40 cellular contexts compared by ENCODE assay signal in the genomic region with DNA sequence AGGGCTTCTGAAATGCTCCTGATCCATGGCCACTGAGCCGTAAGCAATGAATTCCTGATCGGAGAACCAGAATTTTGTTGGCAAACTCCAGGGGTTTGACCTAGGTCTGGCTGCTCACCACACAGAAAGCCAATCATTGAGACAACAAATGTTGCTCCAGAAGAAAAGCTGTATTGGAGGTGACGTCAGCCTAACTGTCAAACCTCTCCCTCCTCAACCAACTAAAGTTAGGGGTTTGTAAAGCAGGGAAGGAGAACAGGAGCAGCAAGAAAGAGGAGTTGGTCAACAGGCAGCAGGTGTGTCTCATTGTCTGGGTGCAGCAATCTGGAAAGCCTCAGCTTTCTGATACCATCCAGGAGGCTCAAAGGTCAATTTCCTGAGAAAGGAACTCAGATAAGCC.
"Had no signal": no experiment of that assay in that cellular context is flagged by ENCODE, and none has a peak within 500 bp of the region (broad histone marks: within the 10 kb centered on the region; RNA-seq: fewer than 3 reads in every experiment).

No MANE protein-coding gene starts in this region.

- FAIRE-seq: astrocyte, bronchial epithelial cell had no signal

- H3K27me3 ChIP-seq: adrenal gland, ascending aorta, body of pancreas, brain microvascular endothelial cell, breast epithelium, cardiac muscle cell had no signal

- H3K4me1 Mint-ChIP-seq: activated naive CD4-positive, alpha-beta T cell treated with anti-CD3 and anti-CD28 coated beads, Interleukin-2, amount 10 ng/mL, durations not matched to agents 7 days and 5 days; activated naive CD4-positive, alpha-beta T cell treated with anti-CD3 and anti-CD28 coated beads, Interleukin-2, amount 50 U/mL, for 24 hours; activated naive CD8-positive, alpha-beta T cell treated with anti-CD3 and anti-CD28 coated beads for 36 hours; activated naive CD8-positive, alpha-beta T cell treated with anti-CD3 and anti-CD28 coated beads, Interleukin-2, amount 10 ng/mL, durations not matched to agents 7 days and 5 days; activated naive CD8-positive, alpha-beta T cell treated with anti-CD3 and anti-CD28 coated beads, Interleukin-2, amount 50 U/mL, for 24 hours; activated T-helper 17 cell treated with anti-CD3 and anti-CD28 coated beads, Interleukin-2, amount 50 U/mL, for 72 hours; central memory CD8-positive, alpha-beta T cell had no signal

- H3K4me3 ChIP-seq: adrenal gland, ascending aorta, body of pancreas, breast epithelium, cardiac muscle cell had no signal

- H3K9me3 Mint-ChIP-seq: activated naive CD4-positive, alpha-beta T cell treated with anti-CD3 and anti-CD28 coated beads, Interleukin-2, amount 50 U/mL, for 24 hours; activated naive CD8-positive, alpha-beta T cell treated with anti-CD3 and anti-CD28 coated beads for 36 hours; central memory CD8-positive, alpha-beta T cell had no signal

- H3K4me3 Mint-ChIP-seq: activated naive CD4-positive, alpha-beta T cell treated with anti-CD3 and anti-CD28 coated beads for 36 hours; activated naive CD4-positive, alpha-beta T cell treated with anti-CD3 and anti-CD28 coated beads, Interleukin-2, amount 10 ng/mL, durations not matched to agents 7 days and 5 days; activated naive CD4-positive, alpha-beta T cell treated with anti-CD3 and anti-CD28 coated beads, Interleukin-2, amount 50 U/mL, for 24 hours; activated naive CD8-positive, alpha-beta T cell; activated naive CD8-positive, alpha-beta T cell treated with anti-CD3 and anti-CD28 coated beads for 36 hours; activated naive CD8-positive, alpha-beta T cell treated with anti-CD3 and anti-CD28 coated beads, Interleukin-2, amount 10 ng/mL, durations not matched to agents 7 days and 5 days; activated naive CD8-positive, alpha-beta T cell treated with anti-CD3 and anti-CD28 coated beads, Interleukin-2, amount 50 U/mL, for 24 hours; activated T-cell treated with anti-CD3 and anti-CD28 coated beads, Interleukin-2, amount 50 U/mL, for 24 hours; activated T-cell treated with anti-CD3 and anti-CD28 coated beads, Interleukin-2, amount 50 U/mL, for 4 hours; activated T-cell treated with anti-CD3 and anti-CD28 coated beads, Interleukin-2, amount 50 U/mL, for 72 hours; activated T-helper 1 cell treated with anti-CD3 and anti-CD28 coated beads, Interleukin-12 subunit alpha, Interleukin-12 subunit beta, Interleukin-2, Interleukin-4 antibody, amounts not matched to agents 30 ng/mL and 10 ng/mL and 1 ng/mL, durations not matched to agents 14 hours and 24 hours and 36 hours; activated T-helper 17 cell treated with anti-CD3 and anti-CD28 coated beads, Interleukin-2, amount 50 U/mL, for 72 hours; brain; central memory CD8-positive, alpha-beta T cell had no signal

- H3K27ac ChIP-seq: adrenal gland, ascending aorta, body of pancreas, brain microvascular endothelial cell, breast epithelium, cardiac muscle cell had no signal

- H3K9me3 ChIP-seq: adrenal gland, ascending aorta, body of pancreas had no signal

- DNase-seq: activated effector memory CD4-positive, alpha-beta T cell treated with anti-CD3 and anti-CD28 coated beads, Interleukin-2, amount 50 U/mL, for 16 hours; activated effector memory CD4-positive, alpha-beta T cell treated with Interleukin-2 at 50 U/mL for 16 hours; activated gamma-delta T cell; activated gamma-delta T cell treated with Interleukin-2 at 50 U/mL for 16 hours; activated naive CD4-positive, alpha-beta T cell; activated naive CD4-positive, alpha-beta T cell treated with anti-CD3 and anti-CD28 coated beads for 36 hours; activated naive CD4-positive, alpha-beta T cell treated with anti-CD3 and anti-CD28 coated beads, Interleukin-2, amount 10 ng/mL, durations not matched to agents 7 days and 5 days; activated naive CD4-positive, alpha-beta T cell treated with anti-CD3 and anti-CD28 coated beads, Interleukin-2, amount 50 U/mL, for 16 hours; activated naive CD4-positive, alpha-beta T cell treated with Interleukin-2 at 50 U/mL for 16 hours; activated naive CD8-positive, alpha-beta T cell treated with anti-CD3 and anti-CD28 coated beads for 36 hours; activated naive CD8-positive, alpha-beta T cell treated with anti-CD3 and anti-CD28 coated beads, Interleukin-2, amount 10 ng/mL, durations not matched to agents 7 days and 5 days; activated naive CD8-positive, alpha-beta T cell treated with anti-CD3 and anti-CD28 coated beads, Interleukin-2, amount 50 U/mL, for 24 hours; activated T-cell treated with anti-CD3 and anti-CD28 coated beads, Interleukin-2, amount 50 U/mL, for 1 hour; activated T-cell treated with anti-CD3 and anti-CD28 coated beads, Interleukin-2, amount 50 U/mL, for 24 hours; activated T-cell treated with anti-CD3 and anti-CD28 coated beads, Interleukin-2, amount 50 U/mL, for 4 hours; activated T-cell treated with anti-CD3 and anti-CD28 coated beads, Interleukin-2, amount 50 U/mL, for 48 hours; activated T-cell treated with anti-CD3 and anti-CD28 coated beads, Interleukin-2, amount 50 U/mL, for 72 hours; adrenal gland; amniotic stem cell; amygdala; anterior cingulate cortex; aorta; body of pancreas; brain microvascular endothelial cell; caudate nucleus; central memory CD4-positive, alpha-beta T cell; cerebellar nuclear complex had no signal

- H3K27me3 Mint-ChIP-seq: activated naive CD8-positive, alpha-beta T cell treated with anti-CD3 and anti-CD28 coated beads for 36 hours; central memory CD8-positive, alpha-beta T cell had no signal

- H3K36me3 ChIP-seq: adrenal gland, ascending aorta, brain microvascular endothelial cell, breast epithelium had no signal

- H3K36me3 Mint-ChIP-seq: activated naive CD4-positive, alpha-beta T cell treated with anti-CD3 and anti-CD28 coated beads, Interleukin-2, amount 10 ng/mL, durations not matched to agents 7 days and 5 days; activated naive CD4-positive, alpha-beta T cell treated with anti-CD3 and anti-CD28 coated beads, Interleukin-2, amount 50 U/mL, for 24 hours; activated naive CD8-positive, alpha-beta T cell; activated naive CD8-positive, alpha-beta T cell treated with anti-CD3 and anti-CD28 coated beads for 36 hours; activated naive CD8-positive, alpha-beta T cell treated with anti-CD3 and anti-CD28 coated beads, Interleukin-2, amount 10 ng/mL, durations not matched to agents 7 days and 5 days; brain had no signal

- H3K27ac Mint-ChIP-seq: activated naive CD4-positive, alpha-beta T cell treated with anti-CD3 and anti-CD28 coated beads for 36 hours; activated naive CD4-positive, alpha-beta T cell treated with anti-CD3 and anti-CD28 coated beads, Interleukin-2, amount 10 ng/mL, durations not matched to agents 7 days and 5 days; activated naive CD4-positive, alpha-beta T cell treated with anti-CD3 and anti-CD28 coated beads, Interleukin-2, amount 50 U/mL, for 24 hours; activated naive CD4-positive, alpha-beta T cell treated with anti-CD3 and anti-CD28 coated beads, Interleukin-2, amount 50 U/mL, for 72 hours; activated naive CD8-positive, alpha-beta T cell; activated naive CD8-positive, alpha-beta T cell treated with anti-CD3 and anti-CD28 coated beads for 36 hours; activated naive CD8-positive, alpha-beta T cell treated with anti-CD3 and anti-CD28 coated beads, Interleukin-2, amount 10 ng/mL, durations not matched to agents 7 days and 5 days; activated naive CD8-positive, alpha-beta T cell treated with anti-CD3 and anti-CD28 coated beads, Interleukin-2, amount 50 U/mL, for 24 hours; activated T-cell treated with anti-CD3 and anti-CD28 coated beads, Interleukin-2, amount 50 U/mL, for 24 hours; activated T-cell treated with anti-CD3 and anti-CD28 coated beads, Interleukin-2, amount 50 U/mL, for 72 hours; activated T-helper 1 cell treated with anti-CD3 and anti-CD28 coated beads, Interleukin-12 subunit alpha, Interleukin-12 subunit beta, Interleukin-2, Interleukin-4 antibody, amounts not matched to agents 30 ng/mL and 10 ng/mL and 1 ng/mL, durations not matched to agents 14 hours and 24 hours and 36 hours; activated T-helper 17 cell treated with anti-CD3 and anti-CD28 coated beads, Interleukin-2, amount 50 U/mL, for 72 hours; activated T-helper 2 cell treated with anti-CD3 and anti-CD28 coated beads, Interferon-gamma antibody, Interleukin-2, Interleukin-4, amounts not matched to agents 10 μg/mL and 5 μg/mL and 100 μg/mL, durations not matched to agents 14 hours and 24 hours and 36 hours; brain had no signal

- H3K4me1 ChIP-seq: adrenal gland, ascending aorta, body of pancreas, breast epithelium had no signal

- ATAC-seq: activated naive CD4-positive, alpha-beta T cell treated with anti-CD3 and anti-CD28 coated beads, Interleukin-2, amount 50 U/mL, for 72 hours; activated naive CD8-positive, alpha-beta T cell treated with anti-CD3 and anti-CD28 coated beads, Interleukin-2, amount 50 U/mL, for 24 hours; activated T-cell treated with anti-CD3 and anti-CD28 coated beads, Interleukin-2, amount 50 U/mL, for 4 hours; activated T-cell treated with anti-CD3 and anti-CD28 coated beads, Interleukin-2, amount 50 U/mL, for 72 hours; activated T-helper 17 cell treated with anti-CD3 and anti-CD28 coated beads, Interleukin-2, amount 50 U/mL, for 72 hours; body of pancreas had no signal
